Comparison of ENCODE assay signal across 8 cellular contexts in the genomic region with DNA sequence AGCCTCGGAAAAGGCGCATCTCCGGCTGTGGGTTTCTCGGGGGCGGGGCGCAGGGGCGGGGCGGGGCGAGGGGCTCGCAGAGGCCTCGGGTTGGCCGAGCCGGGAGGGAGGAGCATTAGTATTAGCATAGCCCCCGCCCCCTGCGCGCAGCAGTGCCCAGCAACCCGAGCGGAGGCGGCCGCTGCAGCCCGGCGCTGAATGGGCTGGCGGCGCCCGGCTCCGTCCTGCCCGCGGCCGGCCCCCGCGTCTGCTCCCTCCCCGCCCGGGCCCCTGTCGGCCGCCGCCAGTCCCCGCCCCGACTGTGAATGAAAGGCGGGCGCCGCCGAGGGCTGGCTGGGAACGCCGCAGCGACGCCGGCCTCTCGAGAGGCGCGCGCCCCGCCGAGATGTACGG. TPM values are rescaled to one million over a fixed set of nuclear protein-coding genes. Genes with fewer than 3 reads are reported as not detected.
A peak's percentile ranks its signal among the peaks of the same experiment; 100 is the strongest.
DNase-seq lines count a peak whose midpoint lies in the region; FAIRE-seq and TF ChIP-seq lines count a peak whose summit lies in the region.

A gene with protein sequence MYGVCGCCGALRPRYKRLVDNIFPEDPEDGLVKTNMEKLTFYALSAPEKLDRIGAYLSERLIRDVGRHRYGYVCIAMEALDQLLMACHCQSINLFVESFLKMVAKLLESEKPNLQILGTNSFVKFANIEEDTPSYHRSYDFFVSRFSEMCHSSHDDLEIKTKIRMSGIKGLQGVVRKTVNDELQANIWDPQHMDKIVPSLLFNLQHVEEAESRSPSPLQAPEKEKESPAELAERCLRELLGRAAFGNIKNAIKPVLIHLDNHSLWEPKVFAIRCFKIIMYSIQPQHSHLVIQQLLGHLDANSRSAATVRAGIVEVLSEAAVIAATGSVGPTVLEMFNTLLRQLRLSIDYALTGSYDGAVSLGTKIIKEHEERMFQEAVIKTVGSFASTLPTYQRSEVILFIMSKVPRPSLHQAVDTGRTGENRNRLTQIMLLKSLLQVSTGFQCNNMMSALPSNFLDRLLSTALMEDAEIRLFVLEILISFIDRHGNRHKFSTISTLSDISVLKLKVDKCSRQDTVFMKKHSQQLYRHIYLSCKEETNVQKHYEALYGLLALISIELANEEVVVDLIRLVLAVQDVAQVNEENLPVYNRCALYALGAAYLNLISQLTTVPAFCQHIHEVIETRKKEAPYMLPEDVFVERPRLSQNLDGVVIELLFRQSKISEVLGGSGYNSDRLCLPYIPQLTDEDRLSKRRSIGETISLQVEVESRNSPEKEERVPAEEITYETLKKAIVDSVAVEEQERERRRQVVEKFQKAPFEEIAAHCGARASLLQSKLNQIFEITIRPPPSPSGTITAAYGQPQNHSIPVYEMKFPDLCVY (plus strand): TSS at position 149 of the 393 bp plus-strand sequence. CDS start 237 bp downstream, at position 386.

- H3K4me3 Mint-ChIP-seq in nephron, result peak within 1 kb of the TSS; percentile 91 to 93 (median 92)

- TF ChIP-seq CTCF in fibroblast of the aortic adventitia (IDR thresholded peaks at IDR 0.05; ENCODE audit: insufficient read depth, low read length), result no peak
- TF ChIP-seq CTCF in nephron (IDR thresholded peaks at IDR 0.05; ENCODE audit: unreplicated experiment in 3 of 3), result no peak

- H3K9me3 Mint-ChIP-seq in nephron, result no peaks in the 10 kb centered on the region

- peaks cover 35% of the 10 kb centered on the region for H3K27me3 Mint-ChIP-seq in nephron (ENCODE audit: low read depth)

- peak within 1 kb of the TSS; percentile 67 for H3K4me3 ChIP-seq in fibroblast of the aortic adventitia (ENCODE audit: low read depth, low read length)

- peaks cover 25% of the 10 kb centered on the region for H3K4me1 Mint-ChIP-seq in nephron

- DNase-seq in EH (ENCODE audit: low read depth) (peak; percentile 96), H54 (ENCODE audit: insufficient read length, low spot score) (peak; percentile 94), M059J (ENCODE audit: low read depth) (peak; percentile 90), SHP77 (lab: John Stamatoyannopoulos, UW) (peak; percentile 84 to 93), fibroblast of the aortic adventitia (ENCODE audit: low read depth) (peak; percentile 83)
- DNase-seq in activated effector memory CD4-positive, alpha-beta T cell treated with anti-CD3 and anti-CD28 coated beads, Interleukin-2, amount 50 U/mL, for 16 hours, result peak; percentile 96
- DNase-seq in stimulated activated naive CD4-positive, alpha-beta T cell treated with Interleukin-2 at 50 U/mL for 16 hours (lab: John Stamatoyannopoulos, UW), result peak; percentile 95

- H3K36me3 Mint-ChIP-seq in nephron (ENCODE audit: low read depth), result no peaks in the 10 kb centered on the region

- TF ChIP-seq POLR2A in H54 (IDR thresholded peaks at IDR 0.05; ENCODE audit: low read depth, low read length), result peak; percentile 59; the same call in 1 of the 2 replicates

- H3K27ac Mint-ChIP-seq in nephron, result peak within 1 kb of the TSS; percentile 78 to 87 (median 81)

- FAIRE-seq in H54 (lab: Jason Lieb, UNC), result no peak

RNA-seq across cellular contexts. Expression of the gene that starts here (rescaled TPM):
- total RNA-seq in M059J (2014; rRNA removed; shearing (Covaris generic)), result 0.02 and 0.42 TPM in 2 replicates
- total RNA-seq in fibroblast of the aortic adventitia (ENCODE audit: low replicate concordance), result 0.99 and 1.1 TPM in 2 replicates

Comparison
In these comparisons a context has a peak if more than half of its experiments do, and no peak if none do; other contexts are left out.
1. Peak in every context shown above with its lines: DNase-seq and H3K4me3 ChIP-seq.
2. Peak in DNase-seq in M059J; RNA of the gene not detected or under 1 TPM.